In the genomic region with DNA sequence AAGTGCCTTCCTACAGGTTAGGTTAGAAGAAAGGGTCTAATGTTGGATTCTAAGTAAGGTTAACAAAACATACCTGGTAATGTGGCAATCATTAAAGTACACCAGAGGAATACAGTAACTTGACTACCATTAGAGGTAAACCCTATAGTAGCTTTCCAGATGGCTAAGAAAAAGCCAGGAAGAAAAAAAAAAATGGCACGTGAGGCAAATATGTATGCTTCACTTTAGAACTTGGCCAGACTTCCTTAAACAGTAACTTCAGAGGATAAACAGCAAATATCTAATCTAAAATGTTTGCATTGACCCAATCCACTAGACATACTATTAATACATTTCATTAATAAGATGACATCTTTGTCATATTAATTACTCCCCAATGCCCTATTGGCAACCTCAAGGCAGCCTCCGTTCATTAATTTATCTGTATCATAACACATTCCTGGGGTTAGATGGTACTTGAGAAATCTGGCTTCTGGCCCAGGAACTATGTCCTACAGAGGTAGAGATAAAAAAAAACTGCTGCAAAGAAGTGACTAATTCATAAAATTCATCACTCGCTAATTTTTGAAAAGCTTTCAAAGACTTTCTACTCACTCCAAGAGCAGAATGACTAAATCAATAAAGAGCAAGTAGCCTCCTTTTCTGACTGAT, we compare ENCODE assay signal across 12 cellular contexts. TPM values are rescaled to one million over a fixed set of nuclear protein-coding genes. Genes with fewer than 3 reads are reported as not detected.
DNase-seq lines count a peak whose midpoint lies in the region; ATAC-seq, FAIRE-seq and TF ChIP-seq lines count a peak whose summit lies in the region.
"Had no signal": no experiment of that assay in that cellular context is flagged by ENCODE, and none has a peak within 500 bp of the region (broad histone marks: within the 10 kb centered on the region; RNA-seq: fewer than 3 reads in every experiment).

No MANE protein-coding gene starts in this region.

- dilution Hi-C loops in mammary epithelial cell (cut with HindIII; ENCODE audit: low sequenced_read_pairs), result loop anchor here (5.0 kb wide), 2 partner anchors 36 to 39 kb away; no protein-coding TSS in a partner anchor

- peak; percentile 41 for FAIRE-seq in D721Med (lab: Jason Lieb, UNC)

- intact Hi-C loops in mammary epithelial cell (cut with micrococcal nuclease), result no loop called here

- H3K27me3 Mint-ChIP-seq in nephron (ENCODE audit: low read depth), result no peaks in the 10 kb centered on the region
- H3K27me3 Mint-ChIP-seq: activated CD8-positive, alpha-beta T cell treated with anti-CD3 and anti-CD28 coated beads for 36 hours; dendritic cell treated with granulocyte-macrophage colony-stimulating factor and Interleukin-4, amounts not matched to agents 40 ng/mL and 50 ng/mL, for 4 days had no signal

- no peaks in the 10 kb centered on the region for H3K9me3 Mint-ChIP-seq in nephron
- H3K9me3 Mint-ChIP-seq: activated CD8-positive, alpha-beta T cell treated with anti-CD3 and anti-CD28 coated beads for 36 hours; dendritic cell treated with granulocyte-macrophage colony-stimulating factor and Interleukin-4, amounts not matched to agents 40 ng/mL and 50 ng/mL, for 4 days had no signal

- H3K9ac ChIP-seq in mammary epithelial cell (ENCODE audit: insufficient read depth, low read length), result no peak overlapping the region

- no peaks in the 10 kb centered on the region for H3K27me3 ChIP-seq in mammary epithelial cell (ENCODE audit: insufficient read depth, low read length)

- peaks cover 57% of the 10 kb centered on the region for H3K4me1 Mint-ChIP-seq in nephron

- no peaks in the 10 kb centered on the region for H4K20me1 ChIP-seq in mammary epithelial cell (ENCODE audit: insufficient read depth, low read length)

- H3K4me1 ChIP-seq in mammary epithelial cell (ENCODE audit: insufficient read depth, low read length), result peaks cover 25% of the 10 kb centered on the region

- peaks cover 24% of the 10 kb centered on the region for H3K36me3 Mint-ChIP-seq in nephron (ENCODE audit: low read depth)

- TF ChIP-seq CTCF in D721Med (IDR thresholded peaks at IDR 0.05; ENCODE audit: insufficient read depth, missing control alignments) (no peak), mammary epithelial cell (conservative IDR thresholded peaks at IDR 0.05 in 1 of 2, IDR thresholded peaks at IDR 0.05 in 1 of 2; ENCODE audit: extremely low read depth in 1 of 2, insufficient read depth in 1 of 2, low read depth in 1 of 2, low read length in 2 of 2) (no peak), nephron (IDR thresholded peaks at IDR 0.05; ENCODE audit: unreplicated experiment in 3 of 3) (no peak)

- peak overlapping the region; percentile 30 for H3K4me2 ChIP-seq in mammary epithelial cell (ENCODE audit: insufficient read depth, low read depth, low read length)

- in situ Hi-C loops in mammary epithelial cell (cut with MboI; ENCODE audit: low sequenced_read_pairs in 2 of 2), result loop anchor here in 1 of 2 donors (10.0 kb wide), 1 partner anchor 62 kb away; the partner anchor contains the start of gene CASQ1

- 4% methylated on average over 3 of the region's 3 CpGs for WGBS in mammary epithelial cell (ENCODE audit: low coverage, missing lambda C conversion rate)

- no TSS peak for BruUV-seq in mammary epithelial cell (replicated peaks; lab: Mats Ljungman, UMichigan)

- H3K4me3 ChIP-seq in mammary epithelial cell (replicated peaks in 1 of 3; ENCODE audit: insufficient read depth in 1 of 3, low read depth in 2 of 3, low read length in 3 of 3), result no peak overlapping the region

- H3K27ac Mint-ChIP-seq in nephron, result peak overlapping the region; percentile 56 to 68 (median 63)
- H3K27ac Mint-ChIP-seq: activated CD8-positive, alpha-beta T cell treated with anti-CD3 and anti-CD28 coated beads for 36 hours; dendritic cell treated with granulocyte-macrophage colony-stimulating factor and Interleukin-4, amounts not matched to agents 40 ng/mL and 50 ng/mL, for 4 days had no signal

- H3K9me3 ChIP-seq in mammary epithelial cell (replicated peaks; ENCODE audit: insufficient read depth, low read length), result no peaks in the 10 kb centered on the region

- DNase-seq in D721Med (ENCODE audit: insufficient read length, low spot score) (no peak), HUDEP-2 (lab: John Stamatoyannopoulos, UW; ENCODE audit: unreplicated experiment in 76 of 76) (peak in 59 of 76 experiments; percentile 3 to 82 (median 54)), mammary epithelial cell (peak; percentile 75), NOMO-1 treated with DMSO at 0.1 percent for 48 hours (lab: John Stamatoyannopoulos, UW; ENCODE audit: unreplicated experiment) (no peak), HK-2 (ENCODE audit: unreplicated experiment) (no peak)
- no peak for DNase-seq in activated CD8-positive, alpha-beta memory T cell treated with anti-CD3 and anti-CD28 coated beads, Interleukin-2, amount 50 U/mL, for 48 hours
- DNase-seq: activated CD8-positive, alpha-beta T cell treated with anti-CD3 and anti-CD28 coated beads for 36 hours; GF-D8; stimulated activated naive CD4-positive, alpha-beta T cell treated with Interleukin-2 at 50 U/mL for 16 hours had no signal

- no peak overlapping the region for H2AFZ ChIP-seq in mammary epithelial cell (ENCODE audit: low read depth, low read length)

- CTCF ChIA-PET in mammary epithelial cell (lab: Charles Lee; ENCODE audit: low non-redundant PET), result interaction anchor here (0.9 kb wide), 1 partner anchor 63 kb away, joined by 4 read pairs; no protein-coding TSS in a partner anchor

- H3K4me3 Mint-ChIP-seq in nephron, result peak overlapping the region in 1 of 3 experiments; percentile 16
- H3K4me3 Mint-ChIP-seq: activated CD8-positive, alpha-beta T cell treated with anti-CD3 and anti-CD28 coated beads for 36 hours; dendritic cell treated with granulocyte-macrophage colony-stimulating factor and Interleukin-4, amounts not matched to agents 40 ng/mL and 50 ng/mL, for 4 days had no signal

- peaks cover 74% of the 10 kb centered on the region for H3K79me2 ChIP-seq in mammary epithelial cell (ENCODE audit: insufficient read depth, low read length)

- H3K36me3 ChIP-seq in mammary epithelial cell (ENCODE audit: insufficient read depth, low read length), result peaks cover 3% of the 10 kb centered on the region

- no peak for ATAC-seq in GM21526 (IDR thresholded peaks at IDR 0.05; ENCODE audit: low FRiP score, unreplicated experiment)
- ATAC-seq: activated CD8-positive, alpha-beta T cell treated with anti-CD3 and anti-CD28 coated beads for 36 hours had no signal

- no peak overlapping the region for H3K27ac ChIP-seq in mammary epithelial cell (ENCODE audit: insufficient read depth, low read depth, low read length)

RNA-seq across cellular contexts. Expression of gene DCAF8, which starts 5.8 kb away (rescaled TPM):
- total RNA-seq in mammary epithelial cell, result 10 to 100 TPM; 72.0 to 93.8 TPM
- 48.2 TPM for polyA plus RNA-seq in mammary epithelial cell
- 72.5 TPM for polyA minus RNA-seq in mammary epithelial cell

RNA-seq across cellular contexts. Expression of gene PEX19, which starts 28.4 kb away (rescaled TPM):
- 10 to 100 TPM; 50.3 to 51.3 TPM for total RNA-seq in mammary epithelial cell
- 32.1 TPM for polyA plus RNA-seq in mammary epithelial cell
- 31.3 TPM for polyA minus RNA-seq in mammary epithelial cell

RNA-seq across cellular contexts. Expression of gene PEA15, which starts 51.3 kb away (rescaled TPM):
- 100 to 1,000 TPM; 132 to 206 TPM for total RNA-seq in mammary epithelial cell
- polyA plus RNA-seq in mammary epithelial cell, result 352 TPM
- polyA minus RNA-seq in mammary epithelial cell, result 207 TPM

Comparison
In these comparisons a context has a peak if more than half of its experiments do, and no peak if none do; other contexts are left out.
1. DNase-seq: peak in HUDEP-2 (59 of 76) and mammary epithelial cell (single experiment); none in D721Med (single experiment), NOMO-1 treated with DMSO at 0.1 percent for 48 hours (single experiment), HK-2 (single experiment) and activated CD8-positive, alpha-beta memory T cell treated with anti-CD3 and anti-CD28 coated beads, Interleukin-2, amount 50 U/mL, for 48 hours (single experiment).